Comparison of ENCODE assay signal across 1 cellular context in the genomic region with DNA sequence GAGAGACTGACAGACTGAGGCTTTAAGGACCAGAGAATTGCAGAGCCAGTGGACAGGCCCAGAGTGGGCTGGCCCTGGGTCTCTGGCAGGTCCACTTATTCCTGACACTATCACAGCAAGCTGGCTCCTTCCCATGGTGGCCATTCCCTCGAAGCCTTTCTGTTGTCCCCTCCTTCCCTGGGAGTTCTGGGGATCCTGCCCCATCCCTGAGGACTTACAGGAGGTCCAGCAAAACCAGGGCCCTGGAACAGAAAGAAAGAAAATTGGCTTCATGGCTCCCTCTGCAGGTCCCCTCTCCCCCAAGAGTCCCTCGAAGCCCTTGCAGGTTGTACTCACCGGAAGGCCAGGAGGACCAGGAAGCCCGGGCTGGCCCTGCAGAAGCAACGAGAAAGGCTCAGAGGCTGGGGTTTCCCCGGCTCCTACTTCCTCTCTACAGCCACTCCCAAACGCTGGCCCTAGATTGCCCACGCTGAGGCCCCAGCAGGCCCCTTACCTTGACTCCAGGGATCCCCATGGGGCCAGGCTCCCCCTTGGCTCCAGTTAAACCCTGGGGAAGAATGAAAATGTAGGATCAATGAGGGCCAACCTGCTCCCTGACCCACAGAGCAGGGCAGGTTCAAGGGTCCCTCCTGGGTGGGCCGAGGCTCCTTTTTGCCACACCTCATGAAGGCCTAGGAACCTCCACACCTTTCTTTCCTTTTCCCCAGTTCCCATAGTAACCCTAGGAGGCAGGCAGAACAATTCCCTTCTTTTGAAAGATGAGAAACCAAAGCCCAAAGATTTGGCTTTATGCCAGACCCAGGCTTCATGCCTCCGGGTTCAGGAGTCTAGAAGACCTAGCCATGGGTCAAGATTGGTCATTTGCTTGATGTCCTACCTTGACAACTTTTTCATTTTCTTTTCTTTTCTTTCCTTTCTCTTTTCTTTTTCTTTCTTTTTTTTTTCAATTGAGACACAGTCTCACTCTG.
TF ChIP-seq lines count a peak whose summit lies in the region.

No MANE protein-coding gene starts in this region.

TF ChIP-seq in GM12878, 131 proteins besides CTCF, POLR2A, EP300 and RAD21 (continued from another document and continues in another):
- TF ChIP-seq, protein P1, sequence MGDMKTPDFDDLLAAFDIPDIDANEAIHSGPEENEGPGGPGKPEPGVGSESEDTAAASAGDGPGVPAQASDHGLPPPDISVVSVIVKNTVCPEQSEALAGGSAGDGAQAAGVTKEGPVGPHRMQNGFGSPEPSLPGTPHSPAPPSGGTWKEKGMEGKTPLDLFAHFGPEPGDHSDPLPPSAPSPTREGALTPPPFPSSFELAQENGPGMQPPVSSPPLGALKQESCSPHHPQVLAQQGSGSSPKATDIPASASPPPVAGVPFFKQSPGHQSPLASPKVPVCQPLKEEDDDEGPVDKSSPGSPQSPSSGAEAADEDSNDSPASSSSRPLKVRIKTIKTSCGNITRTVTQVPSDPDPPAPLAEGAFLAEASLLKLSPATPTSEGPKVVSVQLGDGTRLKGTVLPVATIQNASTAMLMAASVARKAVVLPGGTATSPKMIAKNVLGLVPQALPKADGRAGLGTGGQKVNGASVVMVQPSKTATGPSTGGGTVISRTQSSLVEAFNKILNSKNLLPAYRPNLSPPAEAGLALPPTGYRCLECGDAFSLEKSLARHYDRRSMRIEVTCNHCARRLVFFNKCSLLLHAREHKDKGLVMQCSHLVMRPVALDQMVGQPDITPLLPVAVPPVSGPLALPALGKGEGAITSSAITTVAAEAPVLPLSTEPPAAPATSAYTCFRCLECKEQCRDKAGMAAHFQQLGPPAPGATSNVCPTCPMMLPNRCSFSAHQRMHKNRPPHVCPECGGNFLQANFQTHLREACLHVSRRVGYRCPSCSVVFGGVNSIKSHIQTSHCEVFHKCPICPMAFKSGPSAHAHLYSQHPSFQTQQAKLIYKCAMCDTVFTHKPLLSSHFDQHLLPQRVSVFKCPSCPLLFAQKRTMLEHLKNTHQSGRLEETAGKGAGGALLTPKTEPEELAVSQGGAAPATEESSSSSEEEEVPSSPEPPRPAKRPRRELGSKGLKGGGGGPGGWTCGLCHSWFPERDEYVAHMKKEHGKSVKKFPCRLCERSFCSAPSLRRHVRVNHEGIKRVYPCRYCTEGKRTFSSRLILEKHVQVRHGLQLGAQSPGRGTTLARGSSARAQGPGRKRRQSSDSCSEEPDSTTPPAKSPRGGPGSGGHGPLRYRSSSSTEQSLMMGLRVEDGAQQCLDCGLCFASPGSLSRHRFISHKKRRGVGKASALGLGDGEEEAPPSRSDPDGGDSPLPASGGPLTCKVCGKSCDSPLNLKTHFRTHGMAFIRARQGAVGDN (IDR thresholded peaks at IDR 0.05): peak; percentile 87
- TF ChIP-seq JUND (IDR thresholded peaks at IDR 0.05; ENCODE audit: low read depth, low read length) (no peak), ZNF217 (IDR thresholded peaks at IDR 0.05) (no peak), POU2F2 (IDR thresholded peaks at IDR 0.05; ENCODE audit: borderline replicate concordance, low read depth, low read length) (0 out of 3 replicates have a peak, but pooled peaks have one; percentile 22), SIX5 (IDR thresholded peaks at IDR 0.05; ENCODE audit: low read depth, low read length, severe bottlenecking) (no peak), ZNF207 (IDR thresholded peaks at IDR 0.05; ENCODE audit: borderline replicate concordance) (no peak), EED (IDR thresholded peaks at IDR 0.05; ENCODE audit: low read depth) (peak; percentile 88), POLR2AphosphoS2 (IDR thresholded peaks at IDR 0.05; ENCODE audit: low read depth, low read length) (no peak), RCOR1 (conservative IDR thresholded peaks at IDR 0.05; ENCODE audit: low read depth, low read length) (no peak), BACH1 (IDR thresholded peaks at IDR 0.05; ENCODE audit: borderline replicate concordance) (no peak), RFX5 (IDR thresholded peaks at IDR 0.05; ENCODE audit: low read depth, low read length) (no peak), IKZF1 (conservative IDR thresholded peaks at IDR 0.05) (peak; percentile 79), GATAD2B (conservative IDR thresholded peaks at IDR 0.05; ENCODE audit: low read depth) (peak; percentile 77)
- TF ChIP-seq, protein P2, sequence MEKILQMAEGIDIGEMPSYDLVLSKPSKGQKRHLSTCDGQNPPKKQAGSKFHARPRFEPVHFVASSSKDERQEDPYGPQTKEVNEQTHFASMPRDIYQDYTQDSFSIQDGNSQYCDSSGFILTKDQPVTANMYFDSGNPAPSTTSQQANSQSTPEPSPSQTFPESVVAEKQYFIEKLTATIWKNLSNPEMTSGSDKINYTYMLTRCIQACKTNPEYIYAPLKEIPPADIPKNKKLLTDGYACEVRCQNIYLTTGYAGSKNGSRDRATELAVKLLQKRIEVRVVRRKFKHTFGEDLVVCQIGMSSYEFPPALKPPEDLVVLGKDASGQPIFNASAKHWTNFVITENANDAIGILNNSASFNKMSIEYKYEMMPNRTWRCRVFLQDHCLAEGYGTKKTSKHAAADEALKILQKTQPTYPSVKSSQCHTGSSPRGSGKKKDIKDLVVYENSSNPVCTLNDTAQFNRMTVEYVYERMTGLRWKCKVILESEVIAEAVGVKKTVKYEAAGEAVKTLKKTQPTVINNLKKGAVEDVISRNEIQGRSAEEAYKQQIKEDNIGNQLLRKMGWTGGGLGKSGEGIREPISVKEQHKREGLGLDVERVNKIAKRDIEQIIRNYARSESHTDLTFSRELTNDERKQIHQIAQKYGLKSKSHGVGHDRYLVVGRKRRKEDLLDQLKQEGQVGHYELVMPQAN (conservative IDR thresholded peaks at IDR 0.05): peak; percentile 27; the same call in 1 of the 2 replicates
- TF ChIP-seq, protein P3, sequence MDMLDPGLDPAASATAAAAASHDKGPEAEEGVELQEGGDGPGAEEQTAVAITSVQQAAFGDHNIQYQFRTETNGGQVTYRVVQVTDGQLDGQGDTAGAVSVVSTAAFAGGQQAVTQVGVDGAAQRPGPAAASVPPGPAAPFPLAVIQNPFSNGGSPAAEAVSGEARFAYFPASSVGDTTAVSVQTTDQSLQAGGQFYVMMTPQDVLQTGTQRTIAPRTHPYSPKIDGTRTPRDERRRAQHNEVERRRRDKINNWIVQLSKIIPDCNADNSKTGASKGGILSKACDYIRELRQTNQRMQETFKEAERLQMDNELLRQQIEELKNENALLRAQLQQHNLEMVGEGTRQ (IDR thresholded peaks at IDR 0.05; ENCODE audit: borderline replicate concordance, low read depth, low read length): no peak
- TF ChIP-seq, protein P4, sequence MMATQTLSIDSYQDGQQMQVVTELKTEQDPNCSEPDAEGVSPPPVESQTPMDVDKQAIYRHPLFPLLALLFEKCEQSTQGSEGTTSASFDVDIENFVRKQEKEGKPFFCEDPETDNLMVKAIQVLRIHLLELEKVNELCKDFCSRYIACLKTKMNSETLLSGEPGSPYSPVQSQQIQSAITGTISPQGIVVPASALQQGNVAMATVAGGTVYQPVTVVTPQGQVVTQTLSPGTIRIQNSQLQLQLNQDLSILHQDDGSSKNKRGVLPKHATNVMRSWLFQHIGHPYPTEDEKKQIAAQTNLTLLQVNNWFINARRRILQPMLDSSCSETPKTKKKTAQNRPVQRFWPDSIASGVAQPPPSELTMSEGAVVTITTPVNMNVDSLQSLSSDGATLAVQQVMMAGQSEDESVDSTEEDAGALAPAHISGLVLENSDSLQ (IDR thresholded peaks at IDR 0.05): no peak
- TF ChIP-seq, protein P5, sequence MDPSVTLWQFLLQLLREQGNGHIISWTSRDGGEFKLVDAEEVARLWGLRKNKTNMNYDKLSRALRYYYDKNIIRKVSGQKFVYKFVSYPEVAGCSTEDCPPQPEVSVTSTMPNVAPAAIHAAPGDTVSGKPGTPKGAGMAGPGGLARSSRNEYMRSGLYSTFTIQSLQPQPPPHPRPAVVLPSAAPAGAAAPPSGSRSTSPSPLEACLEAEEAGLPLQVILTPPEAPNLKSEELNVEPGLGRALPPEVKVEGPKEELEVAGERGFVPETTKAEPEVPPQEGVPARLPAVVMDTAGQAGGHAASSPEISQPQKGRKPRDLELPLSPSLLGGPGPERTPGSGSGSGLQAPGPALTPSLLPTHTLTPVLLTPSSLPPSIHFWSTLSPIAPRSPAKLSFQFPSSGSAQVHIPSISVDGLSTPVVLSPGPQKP (IDR thresholded peaks at IDR 0.05; ENCODE audit: low read depth, low read length): 0 out of 2 replicates have a peak, but pooled peaks have one; percentile 50
- TF ChIP-seq, protein P6, sequence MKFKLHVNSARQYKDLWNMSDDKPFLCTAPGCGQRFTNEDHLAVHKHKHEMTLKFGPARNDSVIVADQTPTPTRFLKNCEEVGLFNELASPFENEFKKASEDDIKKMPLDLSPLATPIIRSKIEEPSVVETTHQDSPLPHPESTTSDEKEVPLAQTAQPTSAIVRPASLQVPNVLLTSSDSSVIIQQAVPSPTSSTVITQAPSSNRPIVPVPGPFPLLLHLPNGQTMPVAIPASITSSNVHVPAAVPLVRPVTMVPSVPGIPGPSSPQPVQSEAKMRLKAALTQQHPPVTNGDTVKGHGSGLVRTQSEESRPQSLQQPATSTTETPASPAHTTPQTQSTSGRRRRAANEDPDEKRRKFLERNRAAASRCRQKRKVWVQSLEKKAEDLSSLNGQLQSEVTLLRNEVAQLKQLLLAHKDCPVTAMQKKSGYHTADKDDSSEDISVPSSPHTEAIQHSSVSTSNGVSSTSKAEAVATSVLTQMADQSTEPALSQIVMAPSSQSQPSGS (IDR thresholded peaks at IDR 0.05; ENCODE audit: low read length): no peak
- TF ChIP-seq, protein P7, sequence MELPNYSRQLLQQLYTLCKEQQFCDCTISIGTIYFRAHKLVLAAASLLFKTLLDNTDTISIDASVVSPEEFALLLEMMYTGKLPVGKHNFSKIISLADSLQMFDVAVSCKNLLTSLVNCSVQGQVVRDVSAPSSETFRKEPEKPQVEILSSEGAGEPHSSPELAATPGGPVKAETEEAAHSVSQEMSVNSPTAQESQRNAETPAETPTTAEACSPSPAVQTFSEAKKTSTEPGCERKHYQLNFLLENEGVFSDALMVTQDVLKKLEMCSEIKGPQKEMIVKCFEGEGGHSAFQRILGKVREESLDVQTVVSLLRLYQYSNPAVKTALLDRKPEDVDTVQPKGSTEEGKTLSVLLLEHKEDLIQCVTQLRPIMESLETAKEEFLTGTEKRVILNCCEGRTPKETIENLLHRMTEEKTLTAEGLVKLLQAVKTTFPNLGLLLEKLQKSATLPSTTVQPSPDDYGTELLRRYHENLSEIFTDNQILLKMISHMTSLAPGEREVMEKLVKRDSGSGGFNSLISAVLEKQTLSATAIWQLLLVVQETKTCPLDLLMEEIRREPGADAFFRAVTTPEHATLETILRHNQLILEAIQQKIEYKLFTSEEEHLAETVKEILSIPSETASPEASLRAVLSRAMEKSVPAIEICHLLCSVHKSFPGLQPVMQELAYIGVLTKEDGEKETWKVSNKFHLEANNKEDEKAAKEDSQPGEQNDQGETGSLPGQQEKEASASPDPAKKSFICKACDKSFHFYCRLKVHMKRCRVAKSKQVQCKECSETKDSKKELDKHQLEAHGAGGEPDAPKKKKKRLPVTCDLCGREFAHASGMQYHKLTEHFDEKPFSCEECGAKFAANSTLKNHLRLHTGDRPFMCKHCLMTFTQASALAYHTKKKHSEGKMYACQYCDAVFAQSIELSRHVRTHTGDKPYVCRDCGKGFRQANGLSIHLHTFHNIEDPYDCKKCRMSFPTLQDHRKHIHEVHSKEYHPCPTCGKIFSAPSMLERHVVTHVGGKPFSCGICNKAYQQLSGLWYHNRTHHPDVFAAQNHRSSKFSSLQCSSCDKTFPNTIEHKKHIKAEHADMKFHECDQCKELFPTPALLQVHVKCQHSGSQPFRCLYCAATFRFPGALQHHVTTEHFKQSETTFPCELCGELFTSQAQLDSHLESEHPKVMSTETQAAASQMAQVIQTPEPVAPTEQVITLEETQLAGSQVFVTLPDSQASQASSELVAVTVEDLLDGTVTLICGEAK (IDR thresholded peaks at IDR 0.05; ENCODE audit: borderline replicate concordance): peak; percentile 48; the same call in 1 of the 2 replicates
- TF ChIP-seq, protein P8, sequence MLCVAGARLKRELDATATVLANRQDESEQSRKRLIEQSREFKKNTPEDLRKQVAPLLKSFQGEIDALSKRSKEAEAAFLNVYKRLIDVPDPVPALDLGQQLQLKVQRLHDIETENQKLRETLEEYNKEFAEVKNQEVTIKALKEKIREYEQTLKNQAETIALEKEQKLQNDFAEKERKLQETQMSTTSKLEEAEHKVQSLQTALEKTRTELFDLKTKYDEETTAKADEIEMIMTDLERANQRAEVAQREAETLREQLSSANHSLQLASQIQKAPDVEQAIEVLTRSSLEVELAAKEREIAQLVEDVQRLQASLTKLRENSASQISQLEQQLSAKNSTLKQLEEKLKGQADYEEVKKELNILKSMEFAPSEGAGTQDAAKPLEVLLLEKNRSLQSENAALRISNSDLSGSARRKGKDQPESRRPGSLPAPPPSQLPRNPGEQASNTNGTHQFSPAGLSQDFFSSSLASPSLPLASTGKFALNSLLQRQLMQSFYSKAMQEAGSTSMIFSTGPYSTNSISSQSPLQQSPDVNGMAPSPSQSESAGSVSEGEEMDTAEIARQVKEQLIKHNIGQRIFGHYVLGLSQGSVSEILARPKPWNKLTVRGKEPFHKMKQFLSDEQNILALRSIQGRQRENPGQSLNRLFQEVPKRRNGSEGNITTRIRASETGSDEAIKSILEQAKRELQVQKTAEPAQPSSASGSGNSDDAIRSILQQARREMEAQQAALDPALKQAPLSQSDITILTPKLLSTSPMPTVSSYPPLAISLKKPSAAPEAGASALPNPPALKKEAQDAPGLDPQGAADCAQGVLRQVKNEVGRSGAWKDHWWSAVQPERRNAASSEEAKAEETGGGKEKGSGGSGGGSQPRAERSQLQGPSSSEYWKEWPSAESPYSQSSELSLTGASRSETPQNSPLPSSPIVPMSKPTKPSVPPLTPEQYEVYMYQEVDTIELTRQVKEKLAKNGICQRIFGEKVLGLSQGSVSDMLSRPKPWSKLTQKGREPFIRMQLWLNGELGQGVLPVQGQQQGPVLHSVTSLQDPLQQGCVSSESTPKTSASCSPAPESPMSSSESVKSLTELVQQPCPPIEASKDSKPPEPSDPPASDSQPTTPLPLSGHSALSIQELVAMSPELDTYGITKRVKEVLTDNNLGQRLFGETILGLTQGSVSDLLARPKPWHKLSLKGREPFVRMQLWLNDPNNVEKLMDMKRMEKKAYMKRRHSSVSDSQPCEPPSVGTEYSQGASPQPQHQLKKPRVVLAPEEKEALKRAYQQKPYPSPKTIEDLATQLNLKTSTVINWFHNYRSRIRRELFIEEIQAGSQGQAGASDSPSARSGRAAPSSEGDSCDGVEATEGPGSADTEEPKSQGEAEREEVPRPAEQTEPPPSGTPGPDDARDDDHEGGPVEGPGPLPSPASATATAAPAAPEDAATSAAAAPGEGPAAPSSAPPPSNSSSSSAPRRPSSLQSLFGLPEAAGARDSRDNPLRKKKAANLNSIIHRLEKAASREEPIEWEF (IDR thresholded peaks at IDR 0.05; ENCODE audit: insufficient replicate concordance, low read depth, low read length): no peak
- TF ChIP-seq, protein P9, sequence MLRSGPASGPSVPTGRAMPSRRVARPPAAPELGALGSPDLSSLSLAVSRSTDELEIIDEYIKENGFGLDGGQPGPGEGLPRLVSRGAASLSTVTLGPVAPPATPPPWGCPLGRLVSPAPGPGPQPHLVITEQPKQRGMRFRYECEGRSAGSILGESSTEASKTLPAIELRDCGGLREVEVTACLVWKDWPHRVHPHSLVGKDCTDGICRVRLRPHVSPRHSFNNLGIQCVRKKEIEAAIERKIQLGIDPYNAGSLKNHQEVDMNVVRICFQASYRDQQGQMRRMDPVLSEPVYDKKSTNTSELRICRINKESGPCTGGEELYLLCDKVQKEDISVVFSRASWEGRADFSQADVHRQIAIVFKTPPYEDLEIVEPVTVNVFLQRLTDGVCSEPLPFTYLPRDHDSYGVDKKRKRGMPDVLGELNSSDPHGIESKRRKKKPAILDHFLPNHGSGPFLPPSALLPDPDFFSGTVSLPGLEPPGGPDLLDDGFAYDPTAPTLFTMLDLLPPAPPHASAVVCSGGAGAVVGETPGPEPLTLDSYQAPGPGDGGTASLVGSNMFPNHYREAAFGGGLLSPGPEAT (IDR thresholded peaks at IDR 0.05; ENCODE audit: low read depth): peak; percentile 71
